ENCODE assay signal across 1 cellular context in the genomic region with DNA sequence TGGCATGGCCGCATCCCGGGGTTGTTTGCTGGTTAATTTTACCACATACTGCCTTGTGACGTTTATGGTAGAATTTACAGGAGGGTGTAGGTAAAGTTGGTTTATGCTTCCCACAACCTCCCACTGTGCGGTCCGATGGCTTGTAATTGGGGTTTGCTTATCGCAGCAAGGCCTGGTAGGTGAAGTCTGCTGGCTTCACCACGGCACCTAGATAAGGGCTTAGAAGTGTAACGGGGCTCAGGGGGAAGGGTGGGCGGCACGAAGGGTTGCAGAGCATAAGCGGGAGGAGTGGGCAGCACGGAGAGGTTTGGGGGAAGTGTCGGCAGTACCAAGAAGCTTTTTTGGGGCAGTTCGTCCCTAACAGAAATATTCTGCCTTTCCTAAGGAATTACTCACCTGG.
TF ChIP-seq lines count a peak whose summit lies in the region.

No MANE protein-coding gene starts in this region.

TF ChIP-seq in K562, 482 proteins besides CTCF, POLR2A, EP300 and RAD21 (continued from another document):
- TF ChIP-seq NCOA4 (IDR thresholded peaks at IDR 0.05; ENCODE audit: partially characterized antibody), result no peak
- TF ChIP-seq NR3C1 (CRISPR knock-in tag; IDR thresholded peaks at IDR 0.05), result no peak
- TF ChIP-seq KLF16 (IDR thresholded peaks at IDR 0.05), result no peak
- no peak for TF ChIP-seq RBM14 (IDR thresholded peaks at IDR 0.05; ENCODE audit: borderline replicate concordance, insufficient read depth, low read depth, low read length)
- no peak for TF ChIP-seq SUPT5H (IDR thresholded peaks at IDR 0.05)
- TF ChIP-seq ZNF589 (CRISPR knock-in tag; IDR thresholded peaks at IDR 0.05; ENCODE audit: low read depth), result no peak
- TF ChIP-seq ZKSCAN8 (CRISPR knock-in tag; IDR thresholded peaks at IDR 0.05), result no peak
- TF ChIP-seq, protein P1, sequence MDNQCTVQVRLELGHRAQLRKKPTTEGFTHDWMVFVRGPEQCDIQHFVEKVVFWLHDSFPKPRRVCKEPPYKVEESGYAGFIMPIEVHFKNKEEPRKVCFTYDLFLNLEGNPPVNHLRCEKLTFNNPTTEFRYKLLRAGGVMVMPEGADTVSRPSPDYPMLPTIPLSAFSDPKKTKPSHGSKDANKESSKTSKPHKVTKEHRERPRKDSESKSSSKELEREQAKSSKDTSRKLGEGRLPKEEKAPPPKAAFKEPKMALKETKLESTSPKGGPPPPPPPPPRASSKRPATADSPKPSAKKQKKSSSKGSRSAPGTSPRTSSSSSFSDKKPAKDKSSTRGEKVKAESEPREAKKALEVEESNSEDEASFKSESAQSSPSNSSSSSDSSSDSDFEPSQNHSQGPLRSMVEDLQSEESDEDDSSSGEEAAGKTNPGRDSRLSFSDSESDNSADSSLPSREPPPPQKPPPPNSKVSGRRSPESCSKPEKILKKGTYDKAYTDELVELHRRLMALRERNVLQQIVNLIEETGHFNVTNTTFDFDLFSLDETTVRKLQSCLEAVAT (IDR thresholded peaks at IDR 0.05), result no peak
- TF ChIP-seq, protein P2, sequence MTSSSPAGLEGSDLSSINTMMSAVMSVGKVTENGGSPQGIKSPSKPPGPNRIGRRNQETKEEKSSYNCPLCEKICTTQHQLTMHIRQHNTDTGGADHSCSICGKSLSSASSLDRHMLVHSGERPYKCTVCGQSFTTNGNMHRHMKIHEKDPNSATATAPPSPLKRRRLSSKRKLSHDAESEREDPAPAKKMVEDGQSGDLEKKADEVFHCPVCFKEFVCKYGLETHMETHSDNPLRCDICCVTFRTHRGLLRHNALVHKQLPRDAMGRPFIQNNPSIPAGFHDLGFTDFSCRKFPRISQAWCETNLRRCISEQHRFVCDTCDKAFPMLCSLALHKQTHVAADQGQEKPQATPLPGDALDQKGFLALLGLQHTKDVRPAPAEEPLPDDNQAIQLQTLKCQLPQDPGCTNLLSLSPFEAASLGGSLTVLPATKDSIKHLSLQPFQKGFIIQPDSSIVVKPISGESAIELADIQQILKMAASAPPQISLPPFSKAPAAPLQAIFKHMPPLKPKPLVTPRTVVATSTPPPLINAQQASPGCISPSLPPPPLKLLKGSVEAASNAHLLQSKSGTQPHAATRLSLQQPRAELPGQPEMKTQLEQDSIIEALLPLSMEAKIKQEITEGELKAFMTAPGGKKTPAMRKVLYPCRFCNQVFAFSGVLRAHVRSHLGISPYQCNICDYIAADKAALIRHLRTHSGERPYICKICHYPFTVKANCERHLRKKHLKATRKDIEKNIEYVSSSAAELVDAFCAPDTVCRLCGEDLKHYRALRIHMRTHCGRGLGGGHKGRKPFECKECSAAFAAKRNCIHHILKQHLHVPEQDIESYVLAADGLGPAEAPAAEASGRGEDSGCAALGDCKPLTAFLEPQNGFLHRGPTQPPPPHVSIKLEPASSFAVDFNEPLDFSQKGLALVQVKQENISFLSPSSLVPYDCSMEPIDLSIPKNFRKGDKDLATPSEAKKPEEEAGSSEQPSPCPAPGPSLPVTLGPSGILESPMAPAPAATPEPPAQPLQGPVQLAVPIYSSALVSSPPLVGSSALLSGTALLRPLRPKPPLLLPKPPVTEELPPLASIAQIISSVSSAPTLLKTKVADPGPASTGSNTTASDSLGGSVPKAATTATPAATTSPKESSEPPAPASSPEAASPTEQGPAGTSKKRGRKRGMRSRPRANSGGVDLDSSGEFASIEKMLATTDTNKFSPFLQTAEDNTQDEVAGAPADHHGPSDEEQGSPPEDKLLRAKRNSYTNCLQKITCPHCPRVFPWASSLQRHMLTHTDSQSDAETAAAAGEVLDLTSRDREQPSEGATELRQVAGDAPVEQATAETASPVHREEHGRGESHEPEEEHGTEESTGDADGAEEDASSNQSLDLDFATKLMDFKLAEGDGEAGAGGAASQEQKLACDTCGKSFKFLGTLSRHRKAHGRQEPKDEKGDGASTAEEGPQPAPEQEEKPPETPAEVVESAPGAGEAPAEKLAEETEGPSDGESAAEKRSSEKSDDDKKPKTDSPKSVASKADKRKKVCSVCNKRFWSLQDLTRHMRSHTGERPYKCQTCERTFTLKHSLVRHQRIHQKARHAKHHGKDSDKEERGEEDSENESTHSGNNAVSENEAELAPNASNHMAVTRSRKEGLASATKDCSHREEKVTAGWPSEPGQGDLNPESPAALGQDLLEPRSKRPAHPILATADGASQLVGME (CRISPR knock-in tag; IDR thresholded peaks at IDR 0.05), result no peak
- peak; percentile 78 for TF ChIP-seq ARID1B (IDR thresholded peaks at IDR 0.05)
- TF ChIP-seq SETDB1 (IDR thresholded peaks at IDR 0.05; ENCODE audit: low read length), result no peak
- TF ChIP-seq, protein P3, sequence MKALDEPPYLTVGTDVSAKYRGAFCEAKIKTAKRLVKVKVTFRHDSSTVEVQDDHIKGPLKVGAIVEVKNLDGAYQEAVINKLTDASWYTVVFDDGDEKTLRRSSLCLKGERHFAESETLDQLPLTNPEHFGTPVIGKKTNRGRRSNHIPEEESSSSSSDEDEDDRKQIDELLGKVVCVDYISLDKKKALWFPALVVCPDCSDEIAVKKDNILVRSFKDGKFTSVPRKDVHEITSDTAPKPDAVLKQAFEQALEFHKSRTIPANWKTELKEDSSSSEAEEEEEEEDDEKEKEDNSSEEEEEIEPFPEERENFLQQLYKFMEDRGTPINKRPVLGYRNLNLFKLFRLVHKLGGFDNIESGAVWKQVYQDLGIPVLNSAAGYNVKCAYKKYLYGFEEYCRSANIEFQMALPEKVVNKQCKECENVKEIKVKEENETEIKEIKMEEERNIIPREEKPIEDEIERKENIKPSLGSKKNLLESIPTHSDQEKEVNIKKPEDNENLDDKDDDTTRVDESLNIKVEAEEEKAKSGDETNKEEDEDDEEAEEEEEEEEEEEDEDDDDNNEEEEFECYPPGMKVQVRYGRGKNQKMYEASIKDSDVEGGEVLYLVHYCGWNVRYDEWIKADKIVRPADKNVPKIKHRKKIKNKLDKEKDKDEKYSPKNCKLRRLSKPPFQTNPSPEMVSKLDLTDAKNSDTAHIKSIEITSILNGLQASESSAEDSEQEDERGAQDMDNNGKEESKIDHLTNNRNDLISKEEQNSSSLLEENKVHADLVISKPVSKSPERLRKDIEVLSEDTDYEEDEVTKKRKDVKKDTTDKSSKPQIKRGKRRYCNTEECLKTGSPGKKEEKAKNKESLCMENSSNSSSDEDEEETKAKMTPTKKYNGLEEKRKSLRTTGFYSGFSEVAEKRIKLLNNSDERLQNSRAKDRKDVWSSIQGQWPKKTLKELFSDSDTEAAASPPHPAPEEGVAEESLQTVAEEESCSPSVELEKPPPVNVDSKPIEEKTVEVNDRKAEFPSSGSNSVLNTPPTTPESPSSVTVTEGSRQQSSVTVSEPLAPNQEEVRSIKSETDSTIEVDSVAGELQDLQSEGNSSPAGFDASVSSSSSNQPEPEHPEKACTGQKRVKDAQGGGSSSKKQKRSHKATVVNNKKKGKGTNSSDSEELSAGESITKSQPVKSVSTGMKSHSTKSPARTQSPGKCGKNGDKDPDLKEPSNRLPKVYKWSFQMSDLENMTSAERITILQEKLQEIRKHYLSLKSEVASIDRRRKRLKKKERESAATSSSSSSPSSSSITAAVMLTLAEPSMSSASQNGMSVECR (CRISPR knock-in tag; IDR thresholded peaks at IDR 0.05), result no peak
- no peak for TF ChIP-seq ZKSCAN1 (IDR thresholded peaks at IDR 0.05; ENCODE audit: low read depth, low read length)
- TF ChIP-seq NR2C1 (IDR thresholded peaks at IDR 0.05), result no peak
- no peak for TF ChIP-seq NR2C1 (tag; IDR thresholded peaks at IDR 0.05)
- no peak for TF ChIP-seq ZNF239 (CRISPR knock-in tag; IDR thresholded peaks at IDR 0.05)
- no peak for TF ChIP-seq ETS2 (tag; IDR thresholded peaks at IDR 0.05; ENCODE audit: borderline replicate concordance, poor library complexity, severe bottlenecking)
- TF ChIP-seq ZNF586 (CRISPR knock-in tag; conservative IDR thresholded peaks at IDR 0.05), result no peak
- no peak for TF ChIP-seq CBX1 (IDR thresholded peaks at IDR 0.05; ENCODE audit: low read depth)
- TF ChIP-seq, protein P4, sequence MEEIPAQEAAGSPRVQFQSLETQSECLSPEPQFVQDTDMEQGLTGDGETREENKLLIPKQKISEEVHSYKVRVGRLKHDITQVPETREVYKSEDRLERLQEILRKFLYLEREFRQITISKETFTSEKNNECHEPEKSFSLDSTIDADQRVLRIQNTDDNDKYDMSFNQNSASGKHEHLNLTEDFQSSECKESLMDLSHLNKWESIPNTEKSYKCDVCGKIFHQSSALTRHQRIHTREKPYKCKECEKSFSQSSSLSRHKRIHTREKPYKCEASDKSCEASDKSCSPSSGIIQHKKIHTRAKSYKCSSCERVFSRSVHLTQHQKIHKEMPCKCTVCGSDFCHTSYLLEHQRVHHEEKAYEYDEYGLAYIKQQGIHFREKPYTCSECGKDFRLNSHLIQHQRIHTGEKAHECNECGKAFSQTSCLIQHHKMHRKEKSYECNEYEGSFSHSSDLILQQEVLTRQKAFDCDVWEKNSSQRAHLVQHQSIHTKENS (CRISPR knock-in tag; IDR thresholded peaks at IDR 0.05), result no peak
- TF ChIP-seq, protein P5, sequence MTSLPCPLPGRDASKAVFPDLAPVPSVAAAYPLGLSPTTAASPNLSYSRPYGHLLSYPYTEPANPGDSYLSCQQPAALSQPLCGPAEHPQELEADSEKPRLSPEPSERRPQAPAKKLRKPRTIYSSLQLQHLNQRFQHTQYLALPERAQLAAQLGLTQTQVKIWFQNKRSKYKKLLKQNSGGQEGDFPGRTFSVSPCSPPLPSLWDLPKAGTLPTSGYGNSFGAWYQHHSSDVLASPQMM (CRISPR knock-in tag; IDR thresholded peaks at IDR 0.05), result no peak
- TF ChIP-seq, protein P6, sequence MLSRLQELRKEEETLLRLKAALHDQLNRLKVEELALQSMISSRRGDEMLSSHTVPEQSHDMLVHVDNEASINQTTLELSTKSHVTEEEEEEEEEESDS (CRISPR knock-in tag; IDR thresholded peaks at IDR 0.05), result no peak
- TF ChIP-seq SIRT6 (IDR thresholded peaks at IDR 0.05; ENCODE audit: low read depth, low read length), result no peak
TF ChIP-seq in K562: peak in this region for 18.
